ENCODE assay signal across 1 cellular context in genomic region chr5:124728331-124729307, GRCh38.
TF ChIP-seq lines count a peak whose summit lies in the region.

No MANE protein-coding gene starts in this region.

TF ChIP-seq in IMR-90, 13 proteins besides CTCF, POLR2A, EP300 and RAD21 (continued from another document):
- TF ChIP-seq BHLHE40 (IDR thresholded peaks at IDR 0.05; ENCODE audit: low read depth, low read length) (no peak), MXI1 (IDR thresholded peaks at IDR 0.05; ENCODE audit: borderline replicate concordance, low read depth, low read length) (no peak), RFX5 (IDR thresholded peaks at IDR 0.05; ENCODE audit: low read depth, low read length) (no peak), CHD1 (IDR thresholded peaks at IDR 0.05; ENCODE audit: low read depth, low read length) (no peak), USF2 (IDR thresholded peaks at IDR 0.05; ENCODE audit: low read depth, low read length) (no peak), FOS (IDR thresholded peaks at IDR 0.05; ENCODE audit: low read depth, low read length) (no peak), NFE2L2 (IDR thresholded peaks at IDR 0.05; ENCODE audit: low read depth, low read length) (no peak), MAZ (IDR thresholded peaks at IDR 0.05; ENCODE audit: borderline replicate concordance, low read depth, low read length) (no peak), MAFK (IDR thresholded peaks at IDR 0.05; ENCODE audit: low read depth, low read length) (no peak)
